ENCODE assay signal across 1 cellular context in genomic region chr5:36878421-36879088, GRCh38.
TF ChIP-seq lines count a peak whose summit lies in the region.

No MANE protein-coding gene starts in this region.

TF ChIP-seq in HepG2, 621 proteins besides CTCF, POLR2A, EP300 and RAD21 (continued from another document):
- TF ChIP-seq, protein P1, sequence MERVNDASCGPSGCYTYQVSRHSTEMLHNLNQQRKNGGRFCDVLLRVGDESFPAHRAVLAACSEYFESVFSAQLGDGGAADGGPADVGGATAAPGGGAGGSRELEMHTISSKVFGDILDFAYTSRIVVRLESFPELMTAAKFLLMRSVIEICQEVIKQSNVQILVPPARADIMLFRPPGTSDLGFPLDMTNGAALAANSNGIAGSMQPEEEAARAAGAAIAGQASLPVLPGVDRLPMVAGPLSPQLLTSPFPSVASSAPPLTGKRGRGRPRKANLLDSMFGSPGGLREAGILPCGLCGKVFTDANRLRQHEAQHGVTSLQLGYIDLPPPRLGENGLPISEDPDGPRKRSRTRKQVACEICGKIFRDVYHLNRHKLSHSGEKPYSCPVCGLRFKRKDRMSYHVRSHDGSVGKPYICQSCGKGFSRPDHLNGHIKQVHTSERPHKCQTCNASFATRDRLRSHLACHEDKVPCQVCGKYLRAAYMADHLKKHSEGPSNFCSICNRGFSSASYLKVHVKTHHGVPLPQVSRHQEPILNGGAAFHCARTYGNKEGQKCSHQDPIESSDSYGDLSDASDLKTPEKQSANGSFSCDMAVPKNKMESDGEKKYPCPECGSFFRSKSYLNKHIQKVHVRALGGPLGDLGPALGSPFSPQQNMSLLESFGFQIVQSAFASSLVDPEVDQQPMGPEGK (CRISPR knock-in tag; IDR thresholded peaks at IDR 0.05): peak; percentile 92
- TF ChIP-seq TCF12 (IDR thresholded peaks at IDR 0.05) (no peak), TCF12 (CRISPR knock-in tag; IDR thresholded peaks at IDR 0.05) (no peak), TARDBP (CRISPR knock-in tag; IDR thresholded peaks at IDR 0.05) (no peak), PRDM4 (CRISPR knock-in tag; IDR thresholded peaks at IDR 0.05; ENCODE audit: borderline replicate concordance) (no peak), ZFY (CRISPR knock-in tag; IDR thresholded peaks at IDR 0.05) (0 out of 2 replicates have a peak, but pooled peaks have one; percentile 18), ZFX (CRISPR knock-in tag; IDR thresholded peaks at IDR 0.05; ENCODE audit: low read depth) (peak; percentile 65), ISX (CRISPR knock-in tag; conservative IDR thresholded peaks at IDR 0.05) (no peak), ZNF740 (CRISPR knock-in tag; IDR thresholded peaks at IDR 0.05) (peak; percentile 64; the same call in 1 of the 2 replicates), SAP130 (CRISPR knock-in tag; IDR thresholded peaks at IDR 0.05; ENCODE audit: low read depth) (peak; percentile 31; the same call in 1 of the 2 replicates)
- TF ChIP-seq, protein P2, sequence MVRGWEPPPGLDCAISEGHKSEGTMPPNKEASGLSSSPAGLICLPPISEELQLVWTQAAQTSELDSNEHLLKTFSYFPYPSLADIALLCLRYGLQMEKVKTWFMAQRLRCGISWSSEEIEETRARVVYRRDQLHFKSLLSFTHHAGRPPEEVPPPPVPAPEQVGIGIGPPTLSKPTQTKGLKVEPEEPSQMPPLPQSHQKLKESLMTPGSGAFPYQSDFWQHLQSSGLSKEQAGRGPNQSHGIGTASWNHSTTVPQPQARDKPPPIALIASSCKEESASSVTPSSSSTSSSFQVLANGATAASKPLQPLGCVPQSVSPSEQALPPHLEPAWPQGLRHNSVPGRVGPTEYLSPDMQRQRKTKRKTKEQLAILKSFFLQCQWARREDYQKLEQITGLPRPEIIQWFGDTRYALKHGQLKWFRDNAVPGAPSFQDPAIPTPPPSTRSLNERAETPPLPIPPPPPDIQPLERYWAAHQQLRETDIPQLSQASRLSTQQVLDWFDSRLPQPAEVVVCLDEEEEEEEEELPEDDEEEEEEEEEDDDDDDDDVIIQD (CRISPR knock-in tag; IDR thresholded peaks at IDR 0.05; ENCODE audit: low read depth): 0 out of 2 replicates have a peak, but pooled peaks have one; percentile 31
- TF ChIP-seq, protein P3, sequence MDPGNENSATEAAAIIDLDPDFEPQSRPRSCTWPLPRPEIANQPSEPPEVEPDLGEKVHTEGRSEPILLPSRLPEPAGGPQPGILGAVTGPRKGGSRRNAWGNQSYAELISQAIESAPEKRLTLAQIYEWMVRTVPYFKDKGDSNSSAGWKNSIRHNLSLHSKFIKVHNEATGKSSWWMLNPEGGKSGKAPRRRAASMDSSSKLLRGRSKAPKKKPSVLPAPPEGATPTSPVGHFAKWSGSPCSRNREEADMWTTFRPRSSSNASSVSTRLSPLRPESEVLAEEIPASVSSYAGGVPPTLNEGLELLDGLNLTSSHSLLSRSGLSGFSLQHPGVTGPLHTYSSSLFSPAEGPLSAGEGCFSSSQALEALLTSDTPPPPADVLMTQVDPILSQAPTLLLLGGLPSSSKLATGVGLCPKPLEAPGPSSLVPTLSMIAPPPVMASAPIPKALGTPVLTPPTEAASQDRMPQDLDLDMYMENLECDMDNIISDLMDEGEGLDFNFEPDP (CRISPR knock-in tag; conservative IDR thresholded peaks at IDR 0.05): no peak
TF ChIP-seq in HepG2: peak in this region for 10.
